ENCODE assay signal across 13 cellular contexts in the genomic region with DNA sequence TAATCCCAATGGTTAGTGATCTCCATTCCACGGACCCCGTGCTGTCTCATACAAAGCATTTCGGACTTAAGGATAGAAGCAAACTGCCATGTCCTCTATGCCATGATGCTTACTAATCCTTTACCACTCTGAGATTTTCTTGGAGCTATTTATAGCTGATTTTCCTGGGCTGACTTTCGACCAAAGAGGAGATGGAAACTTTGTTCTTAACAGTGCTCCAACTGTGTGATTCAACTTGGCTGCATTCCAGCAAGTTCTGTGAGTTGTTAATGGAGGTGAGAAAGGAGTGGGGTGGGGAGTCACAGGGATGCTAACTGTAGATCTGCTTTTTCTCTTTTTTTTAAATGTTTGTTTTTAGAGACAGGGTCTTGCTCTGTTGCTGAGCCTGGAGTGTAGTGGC. TPM values are rescaled to one million over a fixed set of nuclear protein-coding genes. Genes with fewer than 3 reads are reported as not detected.
DNase-seq lines count a peak whose midpoint lies in the region; ATAC-seq and TF ChIP-seq lines count a peak whose summit lies in the region.
"Had no signal": no experiment of that assay in that cellular context is flagged by ENCODE, and none has a peak within 500 bp of the region (broad histone marks: within the 10 kb centered on the region; RNA-seq: fewer than 3 reads in every experiment).

No MANE protein-coding gene starts in this region.

- H3K4me3 ChIP-seq in fibroblast of pulmonary artery (replicated peaks; ENCODE audit: low read depth, low read length) = no peak overlapping the region

- DNase-seq in NCI-H2196 (lab: John Stamatoyannopoulos, UW; ENCODE audit: unreplicated experiment) = peak; percentile 15
- DNase-seq in NCI-H2196 treated with DMSO at 0.1 percent for 48 hours (lab: John Stamatoyannopoulos, UW; ENCODE audit: unreplicated experiment) = no peak
- DNase-seq in RPMI7951 (ENCODE audit: low read depth) = peak; percentile 89
- DNase-seq in fibroblast of pulmonary artery (ENCODE audit: low read depth) = peak; percentile 65
- peak; percentile 64 for DNase-seq in stromal cell of bone marrow (ENCODE audit: low read depth)
- no peak for DNase-seq in NCI-H187 (lab: John Stamatoyannopoulos, UW)
- DNase-seq in 8988T = no peak
- DNase-seq: activated CD4-positive, alpha-beta memory T cell treated with anti-CD3 and anti-CD28 coated beads for 36 hours; aorta; NCI-H1092; SHP77; stimulated activated CD4-positive, alpha-beta T cell treated with anti-CD3 and anti-CD28 coated beads, Interleukin-1b, Interleukin-23, amount 100 ng/mL, for 48 hours had no signal

- TF ChIP-seq CTCF in fibroblast of pulmonary artery (IDR thresholded peaks at IDR 0.05; ENCODE audit: low read length, missing control alignments) = no peak

- no peak for ATAC-seq in HG02571 (IDR thresholded peaks at IDR 0.05; ENCODE audit: unreplicated experiment)

RNA-seq across cellular contexts. Expression of a gene that starts 11.6 kb away (rescaled TPM):
- not detected in 2 replicates for total RNA-seq in RPMI7951 (2014; rRNA removed; shearing (Covaris generic))

RNA-seq across cellular contexts. Expression of a gene that starts 45.5 kb away (rescaled TPM):
- total RNA-seq in RPMI7951 (2014; rRNA removed; shearing (Covaris generic)) = 48.1 and 53.8 TPM in 2 replicates

Comparison
In these comparisons a context has a peak if more than half of its experiments do, and no peak if none do; other contexts are left out.
1. DNase-seq: peak in NCI-H2196 (single experiment), RPMI7951 (single experiment), fibroblast of pulmonary artery (single experiment) and stromal cell of bone marrow (single experiment); none in NCI-H2196 treated with DMSO at 0.1 percent for 48 hours (single experiment), NCI-H187 (0 of 2) and 8988T (single experiment).